Comparison of ENCODE assay signal across 1 cellular context in the genomic region with DNA sequence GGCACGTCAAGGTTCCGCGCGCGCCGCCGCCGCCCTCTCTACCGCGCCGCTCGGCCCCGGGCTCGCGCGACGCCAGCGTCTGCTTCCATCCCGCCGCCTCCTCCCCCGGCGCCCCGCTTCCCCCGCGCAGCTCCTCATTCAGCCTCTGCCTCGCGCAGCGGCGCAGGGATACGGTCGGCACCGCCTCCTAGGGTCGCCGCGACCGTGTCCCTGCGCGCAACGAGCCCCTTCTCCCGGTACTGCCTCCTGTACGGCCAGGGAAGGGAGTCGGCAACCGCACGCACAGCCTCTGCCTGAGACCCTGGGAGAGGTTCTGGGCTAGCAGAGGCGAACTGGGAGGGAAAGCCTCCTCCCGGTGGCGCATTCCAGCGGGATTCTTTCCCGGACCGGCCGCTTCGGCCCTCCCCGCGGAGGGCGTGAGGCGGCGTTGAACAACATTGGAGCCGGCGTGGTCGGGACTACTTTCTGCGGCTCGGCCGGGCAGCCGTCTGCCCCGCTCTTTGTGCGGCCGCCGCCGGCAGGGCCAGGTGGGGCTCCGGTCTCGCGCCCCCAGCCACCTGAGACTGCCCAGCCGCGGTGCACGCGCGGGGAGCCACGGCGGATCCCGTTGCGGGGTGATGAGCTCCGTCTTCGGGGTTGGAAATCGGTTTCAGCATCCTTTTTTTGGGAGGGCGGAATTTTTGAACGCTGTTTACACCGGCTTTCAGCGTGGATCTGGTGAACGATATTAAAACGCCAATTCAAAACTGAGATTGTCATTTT.
A peak's percentile ranks its signal among the peaks of the same experiment; 100 is the strongest.
TF ChIP-seq lines count a peak whose summit lies in the region.

Gene LRP6, minus strand, starts transcription at position 172 of the 762 bp plus-strand sequence. CDS start 309 bp downstream, outside the sequence.

TF ChIP-seq in HepG2, 621 proteins besides CTCF, POLR2A, EP300 and RAD21 (continued from another document and continues in another):
- TF ChIP-seq ARID3A (IDR thresholded peaks at IDR 0.05; ENCODE audit: low read depth, low read length) (peak; percentile 51), ZNF468 (CRISPR knock-in tag; IDR thresholded peaks at IDR 0.05) (no peak), ZNF773 (CRISPR knock-in tag; IDR thresholded peaks at IDR 0.05; ENCODE audit: borderline replicate concordance) (0 out of 2 replicates have a peak, but pooled peaks have one; percentile 5), ZNF709 (CRISPR knock-in tag; IDR thresholded peaks at IDR 0.05) (peak; percentile 99), ZNF253 (CRISPR knock-in tag; IDR thresholded peaks at IDR 0.05; ENCODE audit: borderline replicate concordance) (peak; percentile 91), ZFYVE20 (CRISPR knock-in tag; IDR thresholded peaks at IDR 0.05; ENCODE audit: borderline replicate concordance, low read depth) (0 out of 2 replicates have a peak, but pooled peaks have one; percentile 45), NFYC (CRISPR knock-in tag; IDR thresholded peaks at IDR 0.05) (peak; percentile 67), HIC2 (CRISPR knock-in tag; IDR thresholded peaks at IDR 0.05; ENCODE audit: low read depth) (peak; percentile 43), ZNF432 (CRISPR knock-in tag; IDR thresholded peaks at IDR 0.05; ENCODE audit: borderline replicate concordance) (no peak), TCF7 (IDR thresholded peaks at IDR 0.05; ENCODE audit: low read depth) (no peak; the same call in 1 of the 2 replicates), SIX1 (CRISPR knock-in tag; IDR thresholded peaks at IDR 0.05; ENCODE audit: borderline replicate concordance) (peak; percentile 53; the same call in 1 of the 2 replicates), SRSF4 (IDR thresholded peaks at IDR 0.05; ENCODE audit: low read depth, low read length, poor library complexity, severe bottlenecking) (no peak), ZNF703 (CRISPR knock-in tag; IDR thresholded peaks at IDR 0.05; ENCODE audit: borderline replicate concordance) (peak; percentile 98; the same call in 1 of the 2 replicates), ZNF207 (IDR thresholded peaks at IDR 0.05; ENCODE audit: borderline replicate concordance) (no peak), ZNF816 (CRISPR knock-in tag; IDR thresholded peaks at IDR 0.05; ENCODE audit: borderline replicate concordance) (peak; percentile 84), CBX2 (IDR thresholded peaks at IDR 0.05; ENCODE audit: low read depth, low read length) (no peak), CBX2 (CRISPR knock-in tag; IDR thresholded peaks at IDR 0.05; ENCODE audit: low read depth) (no peak), ZNF569 (CRISPR knock-in tag; IDR thresholded peaks at IDR 0.05; ENCODE audit: borderline replicate concordance) (peak; percentile 97; the same call in 1 of the 2 replicates), MNT (IDR thresholded peaks at IDR 0.05) (peak; percentile 58), ZNF607 (CRISPR knock-in tag; IDR thresholded peaks at IDR 0.05; ENCODE audit: borderline replicate concordance) (peak; percentile 81), ZNF761 (CRISPR knock-in tag; conservative IDR thresholded peaks at IDR 0.05) (peak; percentile 96), EHMT2 (IDR thresholded peaks at IDR 0.05; ENCODE audit: borderline replicate concordance, low read depth, low read length) (no peak), SAP130 (CRISPR knock-in tag; IDR thresholded peaks at IDR 0.05; ENCODE audit: low read depth) (peak; percentile 78), ZBTB26 (CRISPR knock-in tag; IDR thresholded peaks at IDR 0.05; ENCODE audit: borderline replicate concordance) (peak; percentile 81), XRCC5 (optimal IDR thresholded peaks at IDR 0.05; ENCODE audit: low read length) (peak; percentile 98), ZFX (CRISPR knock-in tag; IDR thresholded peaks at IDR 0.05; ENCODE audit: low read depth) (peak; percentile 82), MIER2 (CRISPR knock-in tag; IDR thresholded peaks at IDR 0.05) (peak; percentile 58; the same call in 1 of the 2 replicates), HINFP (CRISPR knock-in tag; IDR thresholded peaks at IDR 0.05; ENCODE audit: low read depth) (peak; percentile 93; the same call in 1 of the 2 replicates), RBAK (CRISPR knock-in tag; IDR thresholded peaks at IDR 0.05) (peak; percentile 50; the same call in 1 of the 2 replicates)
- TF ChIP-seq, protein P1, sequence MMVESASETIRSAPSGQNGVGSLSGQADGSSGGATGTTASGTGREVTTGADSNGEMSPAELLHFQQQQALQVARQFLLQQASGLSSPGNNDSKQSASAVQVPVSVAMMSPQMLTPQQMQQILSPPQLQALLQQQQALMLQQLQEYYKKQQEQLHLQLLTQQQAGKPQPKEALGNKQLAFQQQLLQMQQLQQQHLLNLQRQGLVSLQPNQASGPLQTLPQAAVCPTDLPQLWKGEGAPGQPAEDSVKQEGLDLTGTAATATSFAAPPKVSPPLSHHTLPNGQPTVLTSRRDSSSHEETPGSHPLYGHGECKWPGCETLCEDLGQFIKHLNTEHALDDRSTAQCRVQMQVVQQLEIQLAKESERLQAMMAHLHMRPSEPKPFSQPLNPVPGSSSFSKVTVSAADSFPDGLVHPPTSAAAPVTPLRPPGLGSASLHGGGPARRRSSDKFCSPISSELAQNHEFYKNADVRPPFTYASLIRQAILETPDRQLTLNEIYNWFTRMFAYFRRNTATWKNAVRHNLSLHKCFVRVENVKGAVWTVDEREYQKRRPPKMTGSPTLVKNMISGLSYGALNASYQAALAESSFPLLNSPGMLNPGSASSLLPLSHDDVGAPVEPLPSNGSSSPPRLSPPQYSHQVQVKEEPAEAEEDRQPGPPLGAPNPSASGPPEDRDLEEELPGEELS (CRISPR knock-in tag; IDR thresholded peaks at IDR 0.05), result peak; percentile 83
- TF ChIP-seq, protein P2, sequence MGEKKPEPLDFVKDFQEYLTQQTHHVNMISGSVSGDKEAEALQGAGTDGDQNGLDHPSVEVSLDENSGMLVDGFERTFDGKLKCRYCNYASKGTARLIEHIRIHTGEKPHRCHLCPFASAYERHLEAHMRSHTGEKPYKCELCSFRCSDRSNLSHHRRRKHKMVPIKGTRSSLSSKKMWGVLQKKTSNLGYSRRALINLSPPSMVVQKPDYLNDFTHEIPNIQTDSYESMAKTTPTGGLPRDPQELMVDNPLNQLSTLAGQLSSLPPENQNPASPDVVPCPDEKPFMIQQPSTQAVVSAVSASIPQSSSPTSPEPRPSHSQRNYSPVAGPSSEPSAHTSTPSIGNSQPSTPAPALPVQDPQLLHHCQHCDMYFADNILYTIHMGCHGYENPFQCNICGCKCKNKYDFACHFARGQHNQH (CRISPR knock-in tag; IDR thresholded peaks at IDR 0.05), result peak; percentile 92
- TF ChIP-seq, protein P3, sequence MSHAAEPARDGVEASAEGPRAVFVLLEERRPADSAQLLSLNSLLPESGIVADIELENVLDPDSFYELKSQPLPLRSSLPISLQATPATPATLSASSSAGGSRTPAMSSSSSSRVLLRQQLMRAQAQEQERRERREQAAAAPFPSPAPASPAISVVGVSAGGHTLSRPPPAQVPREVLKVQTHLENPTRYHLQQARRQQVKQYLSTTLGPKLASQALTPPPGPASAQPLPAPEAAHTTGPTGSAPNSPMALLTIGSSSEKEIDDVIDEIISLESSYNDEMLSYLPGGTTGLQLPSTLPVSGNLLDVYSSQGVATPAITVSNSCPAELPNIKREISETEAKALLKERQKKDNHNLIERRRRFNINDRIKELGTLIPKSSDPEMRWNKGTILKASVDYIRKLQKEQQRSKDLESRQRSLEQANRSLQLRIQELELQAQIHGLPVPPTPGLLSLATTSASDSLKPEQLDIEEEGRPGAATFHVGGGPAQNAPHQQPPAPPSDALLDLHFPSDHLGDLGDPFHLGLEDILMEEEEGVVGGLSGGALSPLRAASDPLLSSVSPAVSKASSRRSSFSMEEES (CRISPR knock-in tag; IDR thresholded peaks at IDR 0.05), result peak; percentile 60
- TF ChIP-seq, protein P4, sequence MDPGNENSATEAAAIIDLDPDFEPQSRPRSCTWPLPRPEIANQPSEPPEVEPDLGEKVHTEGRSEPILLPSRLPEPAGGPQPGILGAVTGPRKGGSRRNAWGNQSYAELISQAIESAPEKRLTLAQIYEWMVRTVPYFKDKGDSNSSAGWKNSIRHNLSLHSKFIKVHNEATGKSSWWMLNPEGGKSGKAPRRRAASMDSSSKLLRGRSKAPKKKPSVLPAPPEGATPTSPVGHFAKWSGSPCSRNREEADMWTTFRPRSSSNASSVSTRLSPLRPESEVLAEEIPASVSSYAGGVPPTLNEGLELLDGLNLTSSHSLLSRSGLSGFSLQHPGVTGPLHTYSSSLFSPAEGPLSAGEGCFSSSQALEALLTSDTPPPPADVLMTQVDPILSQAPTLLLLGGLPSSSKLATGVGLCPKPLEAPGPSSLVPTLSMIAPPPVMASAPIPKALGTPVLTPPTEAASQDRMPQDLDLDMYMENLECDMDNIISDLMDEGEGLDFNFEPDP (CRISPR knock-in tag; conservative IDR thresholded peaks at IDR 0.05), result 0 out of 2 replicates have a peak, but pooled peaks have one; percentile 48
- TF ChIP-seq, protein P5, sequence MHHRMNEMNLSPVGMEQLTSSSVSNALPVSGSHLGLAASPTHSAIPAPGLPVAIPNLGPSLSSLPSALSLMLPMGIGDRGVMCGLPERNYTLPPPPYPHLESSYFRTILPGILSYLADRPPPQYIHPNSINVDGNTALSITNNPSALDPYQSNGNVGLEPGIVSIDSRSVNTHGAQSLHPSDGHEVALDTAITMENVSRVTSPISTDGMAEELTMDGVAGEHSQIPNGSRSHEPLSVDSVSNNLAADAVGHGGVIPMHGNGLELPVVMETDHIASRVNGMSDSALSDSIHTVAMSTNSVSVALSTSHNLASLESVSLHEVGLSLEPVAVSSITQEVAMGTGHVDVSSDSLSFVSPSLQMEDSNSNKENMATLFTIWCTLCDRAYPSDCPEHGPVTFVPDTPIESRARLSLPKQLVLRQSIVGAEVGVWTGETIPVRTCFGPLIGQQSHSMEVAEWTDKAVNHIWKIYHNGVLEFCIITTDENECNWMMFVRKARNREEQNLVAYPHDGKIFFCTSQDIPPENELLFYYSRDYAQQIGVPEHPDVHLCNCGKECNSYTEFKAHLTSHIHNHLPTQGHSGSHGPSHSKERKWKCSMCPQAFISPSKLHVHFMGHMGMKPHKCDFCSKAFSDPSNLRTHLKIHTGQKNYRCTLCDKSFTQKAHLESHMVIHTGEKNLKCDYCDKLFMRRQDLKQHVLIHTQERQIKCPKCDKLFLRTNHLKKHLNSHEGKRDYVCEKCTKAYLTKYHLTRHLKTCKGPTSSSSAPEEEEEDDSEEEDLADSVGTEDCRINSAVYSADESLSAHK (CRISPR knock-in tag; IDR thresholded peaks at IDR 0.05; ENCODE audit: borderline replicate concordance), result no peak
- TF ChIP-seq, protein P6, sequence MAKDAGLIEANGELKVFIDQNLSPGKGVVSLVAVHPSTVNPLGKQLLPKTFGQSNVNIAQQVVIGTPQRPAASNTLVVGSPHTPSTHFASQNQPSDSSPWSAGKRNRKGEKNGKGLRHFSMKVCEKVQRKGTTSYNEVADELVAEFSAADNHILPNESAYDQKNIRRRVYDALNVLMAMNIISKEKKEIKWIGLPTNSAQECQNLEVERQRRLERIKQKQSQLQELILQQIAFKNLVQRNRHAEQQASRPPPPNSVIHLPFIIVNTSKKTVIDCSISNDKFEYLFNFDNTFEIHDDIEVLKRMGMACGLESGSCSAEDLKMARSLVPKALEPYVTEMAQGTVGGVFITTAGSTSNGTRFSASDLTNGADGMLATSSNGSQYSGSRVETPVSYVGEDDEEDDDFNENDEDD (CRISPR knock-in tag; IDR thresholded peaks at IDR 0.05; ENCODE audit: borderline replicate concordance), result peak; percentile 58; the same call in 1 of the 2 replicates
